In genomic region chr19:48249502-48250014, GRCh38 we compare ENCODE assay signal across 9 cellular contexts. TPM values are rescaled to one million over a fixed set of nuclear protein-coding genes. Genes with fewer than 3 reads are reported as not detected.
A peak's percentile ranks its signal among the peaks of the same experiment; 100 is the strongest.
DNase-seq lines count a peak whose midpoint lies in the region; ATAC-seq and TF ChIP-seq lines count a peak whose summit lies in the region.
"Had no signal": no experiment of that assay in that cellular context is flagged by ENCODE, and none has a peak within 500 bp of the region (broad histone marks: within the 10 kb centered on the region; RNA-seq: fewer than 3 reads in every experiment).

No MANE protein-coding gene starts in this region.

- peaks cover 42% of the 10 kb centered on the region for H3K36me3 Mint-ChIP-seq in CD8-positive, alpha-beta T cell

- POLR2A ChIA-PET in CD8-positive, alpha-beta T cell (lab: Charles Lee): interaction anchor here (0.6 to 1.9 kb wide), 9 partner anchors 9 to 396 kb away, joined by 3 to 10 read pairs (median 4); partner anchors contain the start of genes SYNGR4 and TMEM143

- TF ChIP-seq CTCF in CD8-positive, alpha-beta T cell (IDR thresholded peaks at IDR 0.05): no peak
- TF ChIP-seq CTCF in body of pancreas (IDR thresholded peaks at IDR 0.05): no peak
- TF ChIP-seq CTCF in omental fat pad (IDR thresholded peaks at IDR 0.05): no peak
- TF ChIP-seq CTCF in transverse colon (IDR thresholded peaks at IDR 0.05): no peak

- intact Hi-C loops in CD8-positive, alpha-beta T cell (cut with DNase I, micrococcal nuclease): loop anchor here (1.0 to 5.0 kb wide), 2 partner anchors 11 to 148 kb away; no protein-coding TSS in a partner anchor
- intact Hi-C loops in body of pancreas (cut with DNase I) (no loop called here), transverse colon (cut with DNase I; ENCODE audit: low total_unique reads) (loop anchor here (5.0 kb wide), 1 partner anchor 1127 kb away; no protein-coding TSS in a partner anchor)

- peak; percentile 85 for ATAC-seq in CD8-positive, alpha-beta T cell
- ATAC-seq in HG02678 (IDR thresholded peaks at IDR 0.05; ENCODE audit: unreplicated experiment): peak; percentile 83
- ATAC-seq in body of pancreas: no peak
- ATAC-seq in omental fat pad (ENCODE audit: low FRiP score): peak; percentile 54

- peaks cover 85% of the 10 kb centered on the region for H3K4me1 ChIP-seq in CD8-positive, alpha-beta T cell (ENCODE audit: insufficient read depth, low read length)
- H3K4me1 ChIP-seq in body of pancreas (peaks cover 17% of the 10 kb centered on the region), transverse colon (peaks cover 3 to 20% (median 6%) of the 10 kb centered on the region in 4 donors)

- peak overlapping the region; percentile 63 for H3K4me3 ChIP-seq in CD8-positive, alpha-beta T cell (ENCODE audit: low read depth, low read length)
- no peak overlapping the region for H3K4me3 ChIP-seq in body of pancreas
- peak overlapping the region in 3 of 4 donors; percentile 4 to 40 (median 16) for H3K4me3 ChIP-seq in transverse colon

- no peaks in the 10 kb centered on the region for H3K9me3 Mint-ChIP-seq in CD8-positive, alpha-beta T cell
- H3K9me3 Mint-ChIP-seq: brain had no signal

- H3K4me1 Mint-ChIP-seq in CD8-positive, alpha-beta T cell (ENCODE audit: low read depth): peaks cover 81% of the 10 kb centered on the region

- CTCF ChIA-PET in CD8-positive, alpha-beta T cell (lab: Charles Lee): interaction anchor here (0.6 to 1.4 kb wide), 7 partner anchors 8 to 59 kb away, joined by 3 to 6 read pairs (median 4); no protein-coding TSS in a partner anchor

- H3K9me3 ChIP-seq in CD8-positive, alpha-beta T cell (ENCODE audit: low read length): no peaks in the 10 kb centered on the region
- H3K9me3 ChIP-seq in body of pancreas (no peaks in the 10 kb centered on the region), transverse colon (no peaks in the 10 kb centered on the region)

- in situ Hi-C loops in transverse colon (cut with MboI; ENCODE audit: low pct_ligation_motif_present in 1 of 4, low pct_unique_long_range_greater_than_20kb in 1 of 4, low sequenced_read_pairs in 3 of 4) (loop anchor here in 1 of 4 donors (25.0 kb wide), 1 partner anchor 338 kb away; no protein-coding TSS in a partner anchor), G401 (cut with HindIII; ENCODE audit: low sequenced_read_pairs) (no loop called here)

- TF ChIP-seq POLR2A in body of pancreas (IDR thresholded peaks at IDR 0.05) (peak in 2 of 3 donors; percentile 31 to 55), transverse colon (IDR thresholded peaks at IDR 0.05) (peak; percentile 50)

- TF ChIP-seq EP300 in transverse colon (IDR thresholded peaks at IDR 0.05; ENCODE audit: low read depth): no peak

- H3K27me3 Mint-ChIP-seq in CD8-positive, alpha-beta T cell (ENCODE audit: low read depth): no peaks in the 10 kb centered on the region
- H3K27me3 Mint-ChIP-seq: brain had no signal

- WGBS in body of pancreas, 2 donors: 65 to 84% methylated on average over 13 of the region's 13 CpGs
- WGBS in transverse colon (ENCODE audit: low coverage in 1 of 2), 2 donors: 66 to 79% methylated on average over 7 to 13 of the region's 13 CpGs

- peak; percentile 30 to 83 (median 65) for DNase-seq in CD8-positive, alpha-beta T cell
- DNase-seq in T-helper 22 cell (ENCODE audit: low read depth): peak; percentile 58
- DNase-seq in body of pancreas: peak in 3 of 4 donors; percentile 16 to 58 (median 18)
- no peak for DNase-seq in omental fat pad (ENCODE audit: low spot score)
- peak; percentile 58 for DNase-seq in transverse colon
- no peak for DNase-seq in COLO668 (lab: John Stamatoyannopoulos, UW; ENCODE audit: unreplicated experiment)
- DNase-seq in G401 (ENCODE audit: low spot score): no peak

- H3K4me3 Mint-ChIP-seq in CD8-positive, alpha-beta T cell: peak overlapping the region; percentile 93

- H3K27ac Mint-ChIP-seq in CD8-positive, alpha-beta T cell: peak overlapping the region; percentile 99
- H3K27ac Mint-ChIP-seq: brain had no signal

- H3K27me3 ChIP-seq in CD8-positive, alpha-beta T cell (ENCODE audit: insufficient read depth, low read length): no peaks in the 10 kb centered on the region
- no peaks in the 10 kb centered on the region for H3K27me3 ChIP-seq in body of pancreas
- no peaks in the 10 kb centered on the region for H3K27me3 ChIP-seq in transverse colon

- peak overlapping the region; percentile 89 for H3K27ac ChIP-seq in CD8-positive, alpha-beta T cell (ENCODE audit: low read depth, low read length)
- H3K27ac ChIP-seq in body of pancreas: peak overlapping the region in 2 of 4 donors; percentile 34 to 66
- H3K27ac ChIP-seq in transverse colon: peak overlapping the region; percentile 64 to 76 (median 66)

- peaks cover 16% of the 10 kb centered on the region for H3K36me3 ChIP-seq in CD8-positive, alpha-beta T cell (ENCODE audit: insufficient read depth, low read length)
- H3K36me3 ChIP-seq in body of pancreas (replicated peaks in 1 of 2; ENCODE audit: insufficient read depth in 1 of 2, low read depth in 2 of 2) (no peaks in the 10 kb centered on the region), transverse colon (peaks cover 0 to 10% (median 0%) of the 10 kb centered on the region in 4 donors)

RNA-seq across cellular contexts. Expression of gene CARD8, which starts 6.2 kb away (rescaled TPM):
- 10 to 100 TPM; 58.8 to 69.1 TPM for total RNA-seq in CD8-positive, alpha-beta T cell
- total RNA-seq in body of pancreas (10 to 100 TPM; 23.7 to 24.4 TPM), omental fat pad (100 to 1,000 TPM in 1 of 4 donors, 10 to 100 TPM in 3; 28.3 to 144 (median 46.6) TPM), transverse colon (10 to 100 TPM; 13.1 to 48.4 (median 29.4) TPM)
- 25.9 and 36.0 TPM in 2 replicates for total RNA-seq in G401 (2014; rRNA removed; shearing (Covaris generic))

RNA-seq across cellular contexts. Expression of gene ZNF114, which starts 20.3 kb away (rescaled TPM):
- not detected for total RNA-seq in CD8-positive, alpha-beta T cell
- under 1 TPM in 1 of 2 donors, not detected in 1; 0.26 TPM for total RNA-seq in body of pancreas
- under 1 TPM in 1 of 4 donors, not detected in 3; 0.47 TPM for total RNA-seq in omental fat pad
- total RNA-seq in transverse colon: not detected
- total RNA-seq in G401 (2014; rRNA removed; shearing (Covaris generic)): 40.5 and 51.0 TPM in 2 replicates

Comparison
In these comparisons a context has a peak if more than half of its experiments do, and no peak if none do; other contexts are left out.
1. DNase-seq: peak in CD8-positive, alpha-beta T cell (7 of 7), T-helper 22 cell (single experiment), body of pancreas (3 of 4) and transverse colon (single experiment); none in omental fat pad (single experiment), COLO668 (single experiment) and G401 (single experiment).
2. H3K4me3 ChIP-seq: peak in CD8-positive, alpha-beta T cell (single experiment) and transverse colon (3 of 4); none in body of pancreas (0 of 2).
3. RNA of gene ZNF114, which starts 20.3 kb away (total RNA-seq): 40.5 to 51.0 TPM in G401; 0.26 TPM in body of pancreas, 0.47 TPM in omental fat pad, not detected in CD8-positive, alpha-beta T cell and not detected in transverse colon; every median in the first group is over 10 times any median in the second.